ENCODE assay signal across 7 cellular contexts in the genomic region with DNA sequence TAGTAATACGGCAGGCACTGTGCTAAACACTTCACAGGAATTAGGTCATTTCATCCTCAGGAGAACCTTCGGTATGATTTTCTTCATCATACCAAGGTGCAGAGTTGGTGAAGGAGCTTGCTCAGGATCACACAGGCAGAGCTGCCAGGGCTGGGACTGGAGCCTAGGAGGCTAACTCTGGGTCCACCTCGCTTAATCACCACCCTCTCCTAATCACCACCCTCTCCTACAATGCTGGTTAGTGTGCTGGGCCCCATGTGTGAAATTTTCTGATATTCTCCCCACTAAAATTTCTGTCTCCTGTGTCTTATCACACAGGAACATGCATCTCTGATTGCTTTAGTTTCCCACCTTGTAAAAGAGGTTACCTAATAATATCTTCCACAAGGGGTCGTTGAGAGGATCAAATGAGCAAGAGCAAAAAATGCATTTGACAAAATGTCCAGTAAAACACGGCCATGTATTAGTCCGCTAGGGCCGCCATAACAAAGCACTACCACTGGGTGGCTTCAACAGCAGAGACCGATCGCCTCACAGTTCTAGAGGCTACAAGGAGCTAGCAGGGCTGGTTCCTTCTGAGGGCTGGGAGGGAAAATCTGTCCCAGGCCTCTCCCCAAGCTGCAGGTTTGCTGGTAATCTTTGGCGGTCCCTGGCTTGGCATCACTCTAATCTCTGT.
DNase-seq lines count a peak whose midpoint lies in the region; ATAC-seq and TF ChIP-seq lines count a peak whose summit lies in the region.

No MANE protein-coding gene starts in this region.

- H3K4me3 Mint-ChIP-seq in neural crest cell (no peak overlapping the region), Calu3 (ENCODE audit: low read depth, unreplicated experiment) (no peak overlapping the region)
- no peak overlapping the region for H3K4me3 Mint-ChIP-seq in activated naive CD8-positive, alpha-beta T cell treated with anti-CD3 and anti-CD28 coated beads for 36 hours

- peak; percentile 11 for DNase-seq in amniotic epithelial cell (ENCODE audit: low read depth)
- DNase-seq in neural crest cell (ENCODE audit: low read depth, low spot score) = peak; percentile 18
- DNase-seq in activated naive CD8-positive, alpha-beta T cell treated with anti-CD3 and anti-CD28 coated beads for 36 hours = no peak
- no peak for DNase-seq in COR-L47 (lab: John Stamatoyannopoulos, UW)
- DNase-seq in Calu3 = no peak

- peak; percentile 71 for ATAC-seq in HG03520 (IDR thresholded peaks at IDR 0.05; ENCODE audit: unreplicated experiment)

- H3K36me3 Mint-ChIP-seq in neural crest cell (ENCODE audit: low read depth) (no peaks in the 10 kb centered on the region), Calu3 (ENCODE audit: insufficient read depth, unreplicated experiment) (no peaks in the 10 kb centered on the region)
- H3K36me3 Mint-ChIP-seq in activated naive CD8-positive, alpha-beta T cell treated with anti-CD3 and anti-CD28 coated beads for 36 hours = no peaks in the 10 kb centered on the region

- H3K4me1 Mint-ChIP-seq in neural crest cell (peaks cover 11% of the 10 kb centered on the region), Calu3 (ENCODE audit: low read depth, unreplicated experiment) (peaks cover 8% of the 10 kb centered on the region)
- no peaks in the 10 kb centered on the region for H3K4me1 Mint-ChIP-seq in activated naive CD8-positive, alpha-beta T cell treated with anti-CD3 and anti-CD28 coated beads for 36 hours

- H3K27me3 Mint-ChIP-seq in neural crest cell (ENCODE audit: low read depth) = no peaks in the 10 kb centered on the region
- H3K27me3 Mint-ChIP-seq in activated naive CD8-positive, alpha-beta T cell treated with anti-CD3 and anti-CD28 coated beads for 36 hours = peaks cover 4% of the 10 kb centered on the region
- H3K27me3 Mint-ChIP-seq in Calu3 (ENCODE audit: unreplicated experiment) = no peaks in the 10 kb centered on the region

- intact Hi-C loops in Calu3 (cut with micrococcal nuclease; ENCODE audit: unreplicated experiment) = no loop called here

- H3K9me3 Mint-ChIP-seq in neural crest cell = peaks cover 5% of the 10 kb centered on the region
- no peaks in the 10 kb centered on the region for H3K9me3 Mint-ChIP-seq in activated naive CD8-positive, alpha-beta T cell treated with anti-CD3 and anti-CD28 coated beads for 36 hours
- peaks cover 2% of the 10 kb centered on the region for H3K9me3 Mint-ChIP-seq in Calu3 (ENCODE audit: low read depth, unreplicated experiment)

- TF ChIP-seq CTCF in GM12874 (IDR thresholded peaks at IDR 0.05; ENCODE audit: insufficient read depth, low read depth, low read length) (0 out of 2 replicates have a peak, but pooled peaks have one; percentile 26), neural crest cell (conservative IDR thresholded peaks at IDR 0.05) (peak; percentile 58), Calu3 (IDR thresholded peaks at IDR 0.05; ENCODE audit: unreplicated experiment) (no peak)

- no TSS peak for BruUV-seq in Calu3 (replicated peaks; lab: Mats Ljungman, UMichigan)

- no peak overlapping the region for H3K27ac Mint-ChIP-seq in neural crest cell (ENCODE audit: unreplicated experiment)
- no peak overlapping the region for H3K27ac Mint-ChIP-seq in activated naive CD8-positive, alpha-beta T cell treated with anti-CD3 and anti-CD28 coated beads for 36 hours
- H3K27ac Mint-ChIP-seq in Calu3 (ENCODE audit: unreplicated experiment) = no peak overlapping the region

- CTCF ChIA-PET in Calu3 (lab: Charles Lee) = no interaction called here

Comparison
In these comparisons a context has a peak if more than half of its experiments do, and no peak if none do; other contexts are left out.
1. DNase-seq: peak in amniotic epithelial cell (single experiment) and neural crest cell (single experiment); none in activated naive CD8-positive, alpha-beta T cell treated with anti-CD3 and anti-CD28 coated beads for 36 hours (single experiment), COR-L47 (single experiment) and Calu3 (single experiment).